ENCODE assay signal across 21 cellular contexts in genomic region chr22:37226087-37226486, GRCh38. TPM values are rescaled to one million over a fixed set of nuclear protein-coding genes. Genes with fewer than 3 reads are reported as not detected.
DNase-seq lines count a peak whose midpoint lies in the region; ATAC-seq and TF ChIP-seq lines count a peak whose summit lies in the region.
"Had no signal": no experiment of that assay in that cellular context is flagged by ENCODE, and none has a peak within 500 bp of the region (broad histone marks: within the 10 kb centered on the region; RNA-seq: fewer than 3 reads in every experiment).

No MANE protein-coding gene starts in this region.

- no peak for DNase-seq in T-helper 1 cell
- DNase-seq in CD4-positive, CD25-positive, alpha-beta regulatory T cell = no peak
- no peak for DNase-seq in activated B cell treated with CpG ODN at 0.5 μM for 24 hours
- DNase-seq in memory B cell (ENCODE audit: low spot score in 2 of 2) = no peak
- no peak for DNase-seq in NCI-H2107 (lab: John Stamatoyannopoulos, UW)
- DNase-seq: adrenal gland, AML-193, dermis blood vessel endothelial cell, GOT3, NCI-H1417, posterior cingulate gyrus, SHP77 treated with DMSO at 0.1 percent for 48 hours, upper lobe of right lung had no signal

- CTCF ChIA-PET in activated B cell treated with CpG ODN at 0.5 μM for 24 hours (lab: Charles Lee) = interaction anchor here (1.1 to 5.3 kb wide), 4 partner anchors 18 to 34 kb away, joined by 3 to 59 read pairs (median 12); partner anchors contain the start of gene RAC2

- H3K36me3 Mint-ChIP-seq in T-helper 1 cell treated with Interleukin-12 subunit alpha and Interleukin-12 subunit beta and Interleukin-4 antibody, amounts not matched to agents 30 μg/mL and 1 μg/mL, for 36 hours (ENCODE audit: low read depth) = peaks cover 83% of the 10 kb centered on the region
- peaks cover 51% of the 10 kb centered on the region for H3K36me3 Mint-ChIP-seq in CD4-positive, CD25-positive, alpha-beta regulatory T cell
- H3K36me3 Mint-ChIP-seq in activated B cell treated with CpG ODN at 0.5 μM for 24 hours (ENCODE audit: low read depth) = peaks cover 62% of the 10 kb centered on the region
- peaks cover 38% of the 10 kb centered on the region for H3K36me3 Mint-ChIP-seq in memory B cell
- H3K36me3 Mint-ChIP-seq: WTC11 had no signal

- ATAC-seq in CD4-positive, CD25-positive, alpha-beta regulatory T cell (ENCODE audit: low read depth in 2 of 2) = no peak
- no peak for ATAC-seq in activated B cell treated with CpG ODN at 0.5 μM for 24 hours (ENCODE audit: low read depth)
- no peak for ATAC-seq in memory B cell (ENCODE audit: low read depth)
- ATAC-seq in GM18873 (IDR thresholded peaks at IDR 0.05; ENCODE audit: low FRiP score, unreplicated experiment) = no peak
- ATAC-seq in HG03460 (IDR thresholded peaks at IDR 0.05; ENCODE audit: unreplicated experiment) = no peak
- ATAC-seq: upper lobe of right lung had no signal

- no peak overlapping the region for H3K4me3 ChIP-seq in CD4-positive, CD25-positive, alpha-beta regulatory T cell (ENCODE audit: low read depth, low read length)
- H3K4me3 ChIP-seq: adrenal gland, upper lobe of right lung had no signal

- H3K9me3 Mint-ChIP-seq in T-helper 1 cell treated with Interleukin-12 subunit alpha and Interleukin-12 subunit beta and Interleukin-4 antibody, amounts not matched to agents 30 μg/mL and 1 μg/mL, for 36 hours = peaks cover 9% of the 10 kb centered on the region
- peaks cover 0 to 1% (median 0%) of the 10 kb centered on the region in 7 donors for H3K9me3 Mint-ChIP-seq in CD4-positive, CD25-positive, alpha-beta regulatory T cell
- H3K9me3 Mint-ChIP-seq in activated B cell treated with CpG ODN at 0.5 μM for 24 hours (peaks cover under 1% of the 10 kb centered on the region), memory B cell (peaks cover 2% of the 10 kb centered on the region)

- no peaks in the 10 kb centered on the region for H3K9me3 ChIP-seq in CD4-positive, CD25-positive, alpha-beta regulatory T cell (ENCODE audit: control insufficient read depth in 2 of 2, low read length in 2 of 2)
- H3K9me3 ChIP-seq: adrenal gland, upper lobe of right lung had no signal

- intact Hi-C loops in activated B cell treated with CpG ODN at 0.5 μM for 24 hours (cut with micrococcal nuclease) = no loop called here

- peaks cover 40% of the 10 kb centered on the region for H3K36me3 ChIP-seq in CD4-positive, CD25-positive, alpha-beta regulatory T cell (ENCODE audit: control insufficient read depth, insufficient read depth, low read length)
- H3K36me3 ChIP-seq: adrenal gland, upper lobe of right lung had no signal

- POLR2A ChIA-PET in activated B cell treated with CpG ODN at 0.5 μM for 24 hours (lab: Charles Lee) = interaction anchor here (5.2 to 11.8 kb wide), 2 partner anchors 15 to 27 kb away, joined by 54 to 304 read pairs; partner anchors contain the start of gene RAC2

- TF ChIP-seq CTCF in activated B cell treated with CpG ODN at 0.5 μM for 24 hours (IDR thresholded peaks at IDR 0.05) = no peak

- H3K4me1 ChIP-seq in CD4-positive, CD25-positive, alpha-beta regulatory T cell (ENCODE audit: control insufficient read depth, insufficient read depth, low read length, poor library complexity, severe bottlenecking) = peaks cover 94% of the 10 kb centered on the region

- H3K4me3 Mint-ChIP-seq in T-helper 1 cell treated with Interleukin-12 subunit alpha and Interleukin-12 subunit beta and Interleukin-4 antibody, amounts not matched to agents 30 μg/mL and 1 μg/mL, for 36 hours = peak overlapping the region; percentile 38
- H3K4me3 Mint-ChIP-seq in CD4-positive, CD25-positive, alpha-beta regulatory T cell = peak overlapping the region; percentile 38 to 81 (median 66)
- H3K4me3 Mint-ChIP-seq in activated B cell treated with CpG ODN at 0.5 μM for 24 hours (no peak overlapping the region), memory B cell (no peak overlapping the region)
- H3K4me3 Mint-ChIP-seq: WTC11 had no signal

- H3K4me1 Mint-ChIP-seq in T-helper 1 cell treated with Interleukin-12 subunit alpha and Interleukin-12 subunit beta and Interleukin-4 antibody, amounts not matched to agents 30 μg/mL and 1 μg/mL, for 36 hours (ENCODE audit: low read depth) = peaks cover 84% of the 10 kb centered on the region
- peaks cover 5 to 90% (median 66%) of the 10 kb centered on the region in 4 donors for H3K4me1 Mint-ChIP-seq in CD4-positive, CD25-positive, alpha-beta regulatory T cell
- H3K4me1 Mint-ChIP-seq in activated B cell treated with CpG ODN at 0.5 μM for 24 hours (peaks cover 92% of the 10 kb centered on the region), memory B cell (peaks cover 82% of the 10 kb centered on the region)
- H3K4me1 Mint-ChIP-seq: WTC11 had no signal

- no peaks in the 10 kb centered on the region for H3K27me3 Mint-ChIP-seq in T-helper 1 cell treated with Interleukin-12 subunit alpha and Interleukin-12 subunit beta and Interleukin-4 antibody, amounts not matched to agents 30 μg/mL and 1 μg/mL, for 36 hours (ENCODE audit: low read depth)
- no peaks in the 10 kb centered on the region for H3K27me3 Mint-ChIP-seq in CD4-positive, CD25-positive, alpha-beta regulatory T cell
- H3K27me3 Mint-ChIP-seq in activated B cell treated with CpG ODN at 0.5 μM for 24 hours (no peaks in the 10 kb centered on the region), memory B cell (no peaks in the 10 kb centered on the region)

- no peaks in the 10 kb centered on the region for H3K27me3 ChIP-seq in CD4-positive, CD25-positive, alpha-beta regulatory T cell (ENCODE audit: control insufficient read depth, insufficient read depth, low read length)
- H3K27me3 ChIP-seq: adrenal gland, upper lobe of right lung had no signal

- H3K27ac Mint-ChIP-seq in T-helper 1 cell treated with Interleukin-12 subunit alpha and Interleukin-12 subunit beta and Interleukin-4 antibody, amounts not matched to agents 30 μg/mL and 1 μg/mL, for 36 hours = peak overlapping the region; percentile 84
- H3K27ac Mint-ChIP-seq in CD4-positive, CD25-positive, alpha-beta regulatory T cell = peak overlapping the region; percentile 90 to 98 (median 91)
- peak overlapping the region; percentile 99 for H3K27ac Mint-ChIP-seq in activated B cell treated with CpG ODN at 0.5 μM for 24 hours
- H3K27ac Mint-ChIP-seq in memory B cell = peak overlapping the region; percentile 97

- peak overlapping the region; percentile 87 for H3K27ac ChIP-seq in CD4-positive, CD25-positive, alpha-beta regulatory T cell (ENCODE audit: insufficient read depth, low read length, poor library complexity, severe bottlenecking)
- H3K27ac ChIP-seq: 22Rv1, adrenal gland, upper lobe of right lung had no signal

RNA-seq across cellular contexts. Expression of gene SSTR3, which starts 13.8 kb away (rescaled TPM):
- 4.3 TPM for total RNA-seq in CD4-positive, CD25-positive, alpha-beta regulatory T cell
- 1 to 10 TPM; 2.5 to 4.4 (median 3.6) TPM for polyA plus RNA-seq in CD4-positive, CD25-positive, alpha-beta regulatory T cell
- 1.7 and 1.8 TPM in 2 replicates for total RNA-seq in activated B cell treated with CpG ODN at 0.5 μM for 24 hours
- total RNA-seq: dermis blood vessel endothelial cell, fibroblast of villous mesenchyme, lung microvascular endothelial cell, upper lobe of right lung had no signal
- polyA plus RNA-seq: keratinocyte had no signal

RNA-seq across cellular contexts. Expression of gene RAC2, which starts 18.0 kb away (rescaled TPM):
- 537 TPM for total RNA-seq in CD4-positive, CD25-positive, alpha-beta regulatory T cell
- polyA plus RNA-seq in CD4-positive, CD25-positive, alpha-beta regulatory T cell = 1,000 to 10,000 TPM in 2 of 4 donors, 100 to 1,000 TPM in 2; 861 to 1,162 (median 988) TPM
- total RNA-seq in activated B cell treated with CpG ODN at 0.5 μM for 24 hours = 518 and 557 TPM in 2 replicates

RNA-seq across cellular contexts. Expression of gene C1QTNF6, which starts 38.0 kb away (rescaled TPM):
- 13.6 TPM for total RNA-seq in CD4-positive, CD25-positive, alpha-beta regulatory T cell
- 1 to 10 TPM; 1.6 to 2.4 (median 2.1) TPM for polyA plus RNA-seq in CD4-positive, CD25-positive, alpha-beta regulatory T cell
- 5.2 and 8.2 TPM in 2 replicates for total RNA-seq in activated B cell treated with CpG ODN at 0.5 μM for 24 hours

RNA-seq across cellular contexts. Expression of gene CYTH4, which starts 56.2 kb away (rescaled TPM):
- 153 TPM for total RNA-seq in CD4-positive, CD25-positive, alpha-beta regulatory T cell
- polyA plus RNA-seq in CD4-positive, CD25-positive, alpha-beta regulatory T cell = 10 to 100 TPM; 47.4 to 56.9 (median 48.9) TPM
- total RNA-seq in activated B cell treated with CpG ODN at 0.5 μM for 24 hours = 37.2 and 40.3 TPM in 2 replicates
- total RNA-seq: lung microvascular endothelial cell had no signal

Comparison
In these comparisons a context has a peak if more than half of its experiments do, and no peak if none do; other contexts are left out.
1. H3K4me3 Mint-ChIP-seq: peak in T-helper 1 cell treated with Interleukin-12 subunit alpha and Interleukin-12 subunit beta and Interleukin-4 antibody, amounts not matched to agents 30 μg/mL and 1 μg/mL, for 36 hours (single experiment) and CD4-positive, CD25-positive, alpha-beta regulatory T cell (4 of 4); none in activated B cell treated with CpG ODN at 0.5 μM for 24 hours (single experiment) and memory B cell (single experiment).
2. Peak in every context shown above with its lines, with median percentiles within 50 percentile points of each other: H3K27ac Mint-ChIP-seq.